ENCODE assay signal across 16 cellular contexts in genomic region chr3:193944161-193944884, GRCh38.
A peak's percentile ranks its signal among the peaks of the same experiment; 100 is the strongest.
DNase-seq lines count a peak whose midpoint lies in the region; ATAC-seq and TF ChIP-seq lines count a peak whose summit lies in the region.
"Had no signal": no experiment of that assay in that cellular context is flagged by ENCODE, and none has a peak within 500 bp of the region (broad histone marks: within the 10 kb centered on the region; RNA-seq: fewer than 3 reads in every experiment).

No MANE protein-coding gene starts in this region.

- H3K27me3 ChIP-seq in NT2/D1 (ENCODE audit: insufficient read depth, insufficient read length) (peaks cover 16% of the 10 kb centered on the region), osteoblast (ENCODE audit: insufficient read depth, low read length) (peaks cover 51% of the 10 kb centered on the region)
- H3K27me3 ChIP-seq: BE2C had no signal

- H3K27ac Mint-ChIP-seq in nephron progenitor cell, result no peak overlapping the region
- H3K27ac Mint-ChIP-seq: CD4-positive, alpha-beta T cell; IgD-negative memory B cell had no signal

- no peaks in the 10 kb centered on the region for H3K36me3 ChIP-seq in NT2/D1 (ENCODE audit: insufficient read depth, insufficient read length, low read length)
- no peaks in the 10 kb centered on the region for H3K36me3 ChIP-seq in osteoblast (ENCODE audit: insufficient read depth, low read length)
- H3K36me3 ChIP-seq: BE2C had no signal

- peaks cover 19% of the 10 kb centered on the region for H3K4me1 ChIP-seq in NT2/D1 (ENCODE audit: insufficient read depth, insufficient read length)
- no peaks in the 10 kb centered on the region for H3K4me1 ChIP-seq in osteoblast (ENCODE audit: insufficient read depth, low read length)
- H3K4me1 ChIP-seq: BE2C had no signal

- peaks cover 64% of the 10 kb centered on the region for H3K27me3 Mint-ChIP-seq in nephron progenitor cell (ENCODE audit: low read depth, poor library complexity)

- H3K9me3 Mint-ChIP-seq in nephron progenitor cell, result no peaks in the 10 kb centered on the region
- H3K9me3 Mint-ChIP-seq: CD4-positive, alpha-beta T cell; IgD-negative memory B cell had no signal

- no peak overlapping the region for H3K27ac ChIP-seq in osteoblast (ENCODE audit: low read depth, low read length)

- H3K36me3 Mint-ChIP-seq in nephron progenitor cell (ENCODE audit: low read depth), result no peaks in the 10 kb centered on the region
- H3K36me3 Mint-ChIP-seq: IgD-negative memory B cell had no signal

- TF ChIP-seq CTCF in epithelial cell of esophagus (IDR thresholded peaks at IDR 0.05; ENCODE audit: insufficient read depth, low read depth, low read length, missing control alignments) (no peak), nephron progenitor cell (IDR thresholded peaks at IDR 0.05) (no peak), osteoblast (IDR thresholded peaks at IDR 0.05; ENCODE audit: extremely low read depth, low read depth, low read length) (no peak)

- H2AFZ ChIP-seq in osteoblast (ENCODE audit: low read length), result no peak overlapping the region

- no peak overlapping the region for H3K4me3 Mint-ChIP-seq in nephron progenitor cell
- H3K4me3 Mint-ChIP-seq: CD4-positive, alpha-beta T cell; IgD-negative memory B cell had no signal

- no peaks in the 10 kb centered on the region for H3K9me3 ChIP-seq in NT2/D1 (ENCODE audit: insufficient read depth, low read length)
- H3K9me3 ChIP-seq in osteoblast (ENCODE audit: low read depth, low read length), result no peaks in the 10 kb centered on the region
- H3K9me3 ChIP-seq: BE2C had no signal

- H3K79me2 ChIP-seq in osteoblast (ENCODE audit: insufficient read depth, low read length), result no peaks in the 10 kb centered on the region

- H3K9ac ChIP-seq in NT2/D1 (ENCODE audit: insufficient read length, low read depth), result peak overlapping the region; percentile 61

- no peaks in the 10 kb centered on the region for H4K20me1 ChIP-seq in osteoblast (ENCODE audit: insufficient read depth, low read length)

- peaks cover 45% of the 10 kb centered on the region for H3K4me1 Mint-ChIP-seq in nephron progenitor cell

- no peak for ATAC-seq in GM19455 (IDR thresholded peaks at IDR 0.05; ENCODE audit: unreplicated experiment)
- ATAC-seq: Panc1 had no signal

- no peak overlapping the region for H3K4me2 ChIP-seq in osteoblast (ENCODE audit: insufficient read depth, low read length)

- DNase-seq in ELF-1 (ENCODE audit: low read depth, low spot score), result peak; percentile 52
- DNase-seq in NT2/D1 (ENCODE audit: low read depth, low spot score), result no peak
- DNase-seq in epithelial cell of esophagus (ENCODE audit: low read depth), result peak; percentile 25
- peak; percentile 25 for DNase-seq in nephron progenitor cell
- DNase-seq in effector CD4-positive, alpha-beta T cell, result no peak
- DNase-seq in osteoblast (ENCODE audit: insufficient read length, low spot score, missing footprints), result no peak
- no peak for DNase-seq in NK-92 (lab: John Stamatoyannopoulos, UW; ENCODE audit: unreplicated experiment)
- DNase-seq: 8988T; BE2C; CD4-positive, alpha-beta T cell; NCI-H1105 treated with DMSO at 0.1 percent for 48 hours; NCI-H187 treated with DMSO at 0.1 percent for 48 hours; NCI-H748 treated with DMSO at 0.1 percent for 48 hours had no signal

- peak overlapping the region; percentile 8 for H3K4me3 ChIP-seq in NT2/D1 (ENCODE audit: insufficient read length, low read depth)
- no peak overlapping the region for H3K4me3 ChIP-seq in epithelial cell of esophagus (ENCODE audit: low read length)
- no peak overlapping the region for H3K4me3 ChIP-seq in osteoblast (ENCODE audit: insufficient read depth, low read length)

Comparison
In these comparisons a context has a peak if more than half of its experiments do, and no peak if none do; other contexts are left out.
1. DNase-seq: peak in ELF-1 (single experiment), epithelial cell of esophagus (single experiment) and nephron progenitor cell (single experiment); none in NT2/D1 (single experiment), effector CD4-positive, alpha-beta T cell (single experiment), osteoblast (single experiment) and NK-92 (single experiment).